8 cellular contexts compared by ENCODE assay signal in the genomic region with DNA sequence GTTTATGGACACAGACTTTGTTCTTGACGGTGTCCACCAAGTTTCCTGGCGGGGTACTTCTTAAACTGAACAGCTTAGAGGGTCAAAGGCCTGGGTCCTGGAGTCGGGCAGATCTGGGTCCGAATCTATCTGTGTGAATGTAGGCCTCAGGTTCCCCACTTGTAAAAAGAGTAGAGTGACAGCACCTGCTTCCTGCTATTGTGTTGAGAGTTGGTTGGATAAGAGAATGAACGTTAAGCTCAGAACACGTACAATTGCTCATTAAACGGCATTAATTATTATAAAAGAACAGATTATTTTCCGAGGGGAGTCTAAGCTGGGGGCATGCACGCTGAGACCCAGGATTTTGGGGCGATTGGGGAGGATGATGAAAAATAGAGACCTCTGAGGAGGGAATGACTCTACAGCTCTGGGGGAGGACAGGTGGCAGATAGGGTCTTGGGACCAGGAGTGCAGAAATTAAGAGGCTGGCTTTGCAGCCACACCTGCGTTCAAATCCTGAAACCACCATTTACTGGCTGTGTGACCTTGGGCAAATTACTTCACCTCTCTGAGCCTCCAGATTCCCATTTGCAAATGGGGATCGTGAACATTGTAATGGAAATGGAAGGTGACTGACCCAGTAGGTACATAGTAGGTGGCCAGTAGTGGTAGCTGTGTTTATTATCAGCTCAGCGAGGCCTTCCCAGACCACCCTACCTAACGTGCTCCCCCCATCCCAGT. TPM values are rescaled to one million over a fixed set of nuclear protein-coding genes. Genes with fewer than 3 reads are reported as not detected.
DNase-seq lines count a peak whose midpoint lies in the region; ATAC-seq and TF ChIP-seq lines count a peak whose summit lies in the region.

No MANE protein-coding gene starts in this region.

- TF ChIP-seq CTCF in C4-2B (conservative IDR thresholded peaks at IDR 0.05) = no peak
- TF ChIP-seq CTCF in Loucy (conservative IDR thresholded peaks at IDR 0.05; ENCODE audit: low read length) = no peak
- TF ChIP-seq CTCF in neural cell (IDR thresholded peaks at IDR 0.05; ENCODE audit: poor library complexity, severe bottlenecking) = no peak

- H2AFZ ChIP-seq in Loucy (ENCODE audit: low read length) = no peak overlapping the region
- H2AFZ ChIP-seq in neural cell (ENCODE audit: low read depth, low read length) = peak overlapping the region; percentile 51

- WGBS in ectodermal cell, 2 experiments = 62 to 66% methylated on average over 14 of the region's 14 CpGs

- peaks cover 46% of the 10 kb centered on the region; the same call in 1 of the 2 replicates for H3K79me2 ChIP-seq in Loucy (ENCODE audit: insufficient read depth, low read length)
- peaks cover 26% of the 10 kb centered on the region for H3K79me2 ChIP-seq in neural cell (replicated peaks; ENCODE audit: insufficient read depth, low read length)

- H3K27me3 ChIP-seq in Loucy (ENCODE audit: insufficient read depth, low read length, poor library complexity, severe bottlenecking) (no peaks in the 10 kb centered on the region), ectodermal cell (ENCODE audit: control insufficient read depth, insufficient read depth, low read length, poor library complexity, severe bottlenecking) (peaks cover 12% of the 10 kb centered on the region), neural cell (ENCODE audit: insufficient read depth, low read depth, low read length) (no peaks in the 10 kb centered on the region)

- TF ChIP-seq RAD21 in neural cell (conservative IDR thresholded peaks at IDR 0.05) = no peak

- H3K9me2 ChIP-seq in Loucy (replicated peaks; ENCODE audit: low read depth, low read length) (no peaks in the 10 kb centered on the region), neural cell (ENCODE audit: insufficient read depth, low read length) (no peaks in the 10 kb centered on the region)

- H3K9me3 ChIP-seq in Loucy (ENCODE audit: insufficient read depth, low read depth, low read length) (no peaks in the 10 kb centered on the region), ectodermal cell (ENCODE audit: control insufficient read depth, low read length) (no peaks in the 10 kb centered on the region), neural cell (ENCODE audit: low read length) (no peaks in the 10 kb centered on the region)

- H3K36me3 ChIP-seq in Loucy (ENCODE audit: insufficient read depth, low read length) (no peaks in the 10 kb centered on the region), ectodermal cell (ENCODE audit: control insufficient read depth, insufficient read depth, low read length) (no peaks in the 10 kb centered on the region), neural cell (ENCODE audit: insufficient read depth, low read length) (no peaks in the 10 kb centered on the region)

- H3K4me1 ChIP-seq in Loucy (ENCODE audit: insufficient read depth, low read length, poor library complexity, severe bottlenecking) (peaks cover 25% of the 10 kb centered on the region), ectodermal cell (ENCODE audit: control insufficient read depth, insufficient read depth, low read length) (peaks cover 39% of the 10 kb centered on the region)

- no peak for DNase-seq in C1 segment of cervical spinal cord (lab: John Stamatoyannopoulos, UW)
- no peak for DNase-seq in OCI-M1 (lab: John Stamatoyannopoulos, UW)

- H4K20me1 ChIP-seq in Loucy (ENCODE audit: insufficient read depth, low read length, poor library complexity, severe bottlenecking) = peaks cover 11% of the 10 kb centered on the region
- H4K20me1 ChIP-seq in neural cell (ENCODE audit: insufficient read depth) = no peaks in the 10 kb centered on the region

- ATAC-seq in HG03469 (IDR thresholded peaks at IDR 0.05; ENCODE audit: unreplicated experiment) (no peak), GM21390 (IDR thresholded peaks at IDR 0.05; ENCODE audit: unreplicated experiment) (no peak)

- peak overlapping the region; percentile 76 for H3K9ac ChIP-seq in Loucy (ENCODE audit: low read depth, low read length, poor library complexity, severe bottlenecking)
- H3K9ac ChIP-seq in neural cell (ENCODE audit: low read length) = peak overlapping the region; percentile 77

- TF ChIP-seq EP300 in neural cell (conservative IDR thresholded peaks at IDR 0.05; ENCODE audit: poor library complexity, severe bottlenecking) = no peak

- H3F3A ChIP-seq in Loucy (ENCODE audit: low read depth) (peaks cover 2% of the 10 kb centered on the region; the same call in 1 of the 2 replicates), neural cell (ENCODE audit: insufficient read depth, low read length, poor library complexity, severe bottlenecking) (no peaks in the 10 kb centered on the region)

- H3K4me2 ChIP-seq in Loucy (ENCODE audit: low read depth, low read length, poor library complexity, severe bottlenecking) (peak overlapping the region; percentile 77), neural cell (ENCODE audit: low read length) (peak overlapping the region; percentile 84)

- peak overlapping the region; percentile 82 for H3K27ac ChIP-seq in C4-2B
- H3K27ac ChIP-seq in ectodermal cell (ENCODE audit: insufficient read depth, low read depth, low read length, poor library complexity, severe bottlenecking) = no peak overlapping the region
- no peak overlapping the region for H3K27ac ChIP-seq in neural cell (ENCODE audit: low read length)

- H3K4me3 ChIP-seq in Loucy (ENCODE audit: low read length, poor library complexity, severe bottlenecking) = peak overlapping the region; percentile 82
- peak overlapping the region; percentile 91 for H3K4me3 ChIP-seq in ectodermal cell (ENCODE audit: insufficient read depth, low read depth, low read length)
- peak overlapping the region; percentile 99 for H3K4me3 ChIP-seq in neural cell (ENCODE audit: low read length)

TF ChIP-seq in neural cell, 6 proteins besides CTCF, POLR2A, EP300 and RAD21:
- no peak for TF ChIP-seq SMC3 (conservative IDR thresholded peaks at IDR 0.05; ENCODE audit: poor library complexity)

RNA-seq across cellular contexts. Expression of a gene that starts 0.9 kb away (rescaled TPM):
- 15.9 TPM for polyA plus RNA-seq in ectodermal cell (2013, experiment 1 of 4)
- polyA plus RNA-seq in ectodermal cell (2013, experiment 2 of 4) = 19.2 TPM
- polyA plus RNA-seq in ectodermal cell (2013, experiment 3 of 4) = 12.4 TPM
- 15.3 TPM for polyA plus RNA-seq in ectodermal cell (2013, experiment 4 of 4)
- 11.1 and 17.8 TPM in 2 replicates for polyA plus RNA-seq in neural cell
- 39.7 and 47.7 TPM in 2 replicates for polyA minus RNA-seq in neural cell

RNA-seq across cellular contexts. Expression of a gene that starts 3.0 kb away (rescaled TPM):
- polyA plus RNA-seq in ectodermal cell (2013, experiment 1 of 4) = 41.7 TPM
- polyA plus RNA-seq in ectodermal cell (2013, experiment 2 of 4) = 38.6 TPM
- 30.0 TPM for polyA plus RNA-seq in ectodermal cell (2013, experiment 3 of 4)
- 41.0 TPM for polyA plus RNA-seq in ectodermal cell (2013, experiment 4 of 4)
- 52.0 and 62.0 TPM in 2 replicates for polyA plus RNA-seq in neural cell
- 30.4 and 35.8 TPM in 2 replicates for polyA minus RNA-seq in neural cell
